ENCODE assay signal across 13 cellular contexts in the genomic region with DNA sequence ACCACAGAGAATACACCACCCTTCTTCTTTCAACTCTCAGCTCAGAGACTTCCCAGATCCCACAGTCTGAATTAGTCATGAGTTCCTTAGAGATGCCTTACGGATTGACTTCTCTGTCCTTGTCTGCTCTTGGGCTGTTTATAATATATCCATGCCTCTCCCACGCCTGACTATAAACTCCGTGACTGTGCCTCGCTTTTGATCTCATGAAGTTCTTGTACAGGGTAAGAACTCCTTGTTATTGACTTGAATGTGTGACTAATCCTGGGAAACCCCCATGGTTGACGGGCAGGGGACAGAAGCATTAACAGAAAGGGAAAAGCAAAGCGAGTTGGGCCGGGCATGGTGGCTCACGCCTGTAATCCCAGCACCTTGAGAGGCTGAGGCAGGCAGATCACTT.
DNase-seq lines count a peak whose midpoint lies in the region; ATAC-seq and TF ChIP-seq lines count a peak whose summit lies in the region.
"Had no signal": no experiment of that assay in that cellular context is flagged by ENCODE, and none has a peak within 500 bp of the region (broad histone marks: within the 10 kb centered on the region; RNA-seq: fewer than 3 reads in every experiment).

No MANE protein-coding gene starts in this region.

- peak; percentile 23 for ATAC-seq in activated naive CD8-positive, alpha-beta T cell treated with anti-CD3 and anti-CD28 coated beads, Interleukin-2, amount 50 U/mL, for 24 hours
- no peak for ATAC-seq in HG02981 (IDR thresholded peaks at IDR 0.05; ENCODE audit: unreplicated experiment)
- ATAC-seq: T-helper 17 cell had no signal

- POLR2A ChIA-PET in GM10248 (lab: Yijun Ruan, JAX) = no interaction called here

- no peaks in the 10 kb centered on the region for H3K36me3 Mint-ChIP-seq in activated naive CD8-positive, alpha-beta T cell treated with anti-CD3 and anti-CD28 coated beads, Interleukin-2, amount 50 U/mL, for 24 hours (ENCODE audit: low read depth)

- in situ Hi-C loops in G401 (cut with HindIII; ENCODE audit: low sequenced_read_pairs) = no loop called here

- no peak for TF ChIP-seq CTCF in GM10248 (IDR thresholded peaks at IDR 0.05; ENCODE audit: control extremely low read depth, extremely low read depth, low read depth, missing control alignments)

- no peak overlapping the region for H3K4me3 Mint-ChIP-seq in activated naive CD8-positive, alpha-beta T cell treated with anti-CD3 and anti-CD28 coated beads, Interleukin-2, amount 50 U/mL, for 24 hours
- H3K4me3 Mint-ChIP-seq: CD4-positive, alpha-beta T cell; dendritic cell treated with granulocyte-macrophage colony-stimulating factor and Interleukin-4, amounts not matched to agents 40 ng/mL and 50 ng/mL, for 4 days; T-helper 17 cell had no signal

- peak; percentile 35 for DNase-seq in A172 (ENCODE audit: low spot score)
- DNase-seq in ELR (ENCODE audit: low read depth) = peak; percentile 80
- no peak for DNase-seq in activated naive CD8-positive, alpha-beta T cell treated with anti-CD3 and anti-CD28 coated beads, Interleukin-2, amount 50 U/mL, for 24 hours
- DNase-seq in islet precursor cell = peak; percentile 65
- no peak for DNase-seq in GM10248 (ENCODE audit: extremely low spot score)
- no peak for DNase-seq in G401 (ENCODE audit: low spot score)
- DNase-seq in GM19240 (ENCODE audit: insufficient read length, low spot score) = no peak
- DNase-seq: CD4-positive, alpha-beta T cell; NCI-H1417; NCI-H82; T-helper 17 cell had no signal

- no peaks in the 10 kb centered on the region for H3K9me3 Mint-ChIP-seq in activated naive CD8-positive, alpha-beta T cell treated with anti-CD3 and anti-CD28 coated beads, Interleukin-2, amount 50 U/mL, for 24 hours
- H3K9me3 Mint-ChIP-seq: CD4-positive, alpha-beta T cell; dendritic cell treated with granulocyte-macrophage colony-stimulating factor and Interleukin-4, amounts not matched to agents 40 ng/mL and 50 ng/mL, for 4 days had no signal

- H3K4me1 Mint-ChIP-seq in activated naive CD8-positive, alpha-beta T cell treated with anti-CD3 and anti-CD28 coated beads, Interleukin-2, amount 50 U/mL, for 24 hours = peaks cover 25% of the 10 kb centered on the region

- no peaks in the 10 kb centered on the region for H3K27me3 Mint-ChIP-seq in activated naive CD8-positive, alpha-beta T cell treated with anti-CD3 and anti-CD28 coated beads, Interleukin-2, amount 50 U/mL, for 24 hours
- H3K27me3 Mint-ChIP-seq: CD4-positive, alpha-beta T cell had no signal

- H3K27ac Mint-ChIP-seq in activated naive CD8-positive, alpha-beta T cell treated with anti-CD3 and anti-CD28 coated beads, Interleukin-2, amount 50 U/mL, for 24 hours = no peak overlapping the region
- H3K27ac Mint-ChIP-seq: CD4-positive, alpha-beta T cell; dendritic cell treated with granulocyte-macrophage colony-stimulating factor and Interleukin-4, amounts not matched to agents 40 ng/mL and 50 ng/mL, for 4 days; T-helper 17 cell had no signal

- CTCF ChIA-PET in GM10248 (lab: Yijun Ruan, JAX) = interaction anchor here (1.1 to 4.6 kb wide), 4 partner anchors 10 to 159 kb away, joined by 4 to 47 read pairs (median 15); no protein-coding TSS in a partner anchor

Comparison
In these comparisons a context has a peak if more than half of its experiments do, and no peak if none do; other contexts are left out.
1. DNase-seq: peak in A172 (single experiment), ELR (single experiment) and islet precursor cell (single experiment); none in activated naive CD8-positive, alpha-beta T cell treated with anti-CD3 and anti-CD28 coated beads, Interleukin-2, amount 50 U/mL, for 24 hours (single experiment), GM10248 (single experiment), G401 (single experiment) and GM19240 (single experiment).